In genomic region chr19:2636142-2636896, GRCh38 we compare ENCODE assay signal across 2 cellular contexts.
TF ChIP-seq lines count a peak whose summit lies in the region.

No MANE protein-coding gene starts in this region.

TF ChIP-seq in IMR-90, 13 proteins besides CTCF, POLR2A, EP300 and RAD21:
- no peak for TF ChIP-seq CHD1 (IDR thresholded peaks at IDR 0.05; ENCODE audit: low read depth, low read length)
- no peak for TF ChIP-seq RFX5 (IDR thresholded peaks at IDR 0.05; ENCODE audit: low read depth, low read length)
- TF ChIP-seq SMC3 (IDR thresholded peaks at IDR 0.05; ENCODE audit: low read depth, low read length), result no peak
- TF ChIP-seq ELK1 (IDR thresholded peaks at IDR 0.05; ENCODE audit: borderline replicate concordance, low read depth, low read length), result no peak
- no peak for TF ChIP-seq BHLHE40 (IDR thresholded peaks at IDR 0.05; ENCODE audit: low read depth, low read length)
- no peak for TF ChIP-seq MAFK (IDR thresholded peaks at IDR 0.05; ENCODE audit: low read depth, low read length)
- TF ChIP-seq NFE2L2 (IDR thresholded peaks at IDR 0.05; ENCODE audit: low read depth, low read length), result no peak
- no peak for TF ChIP-seq MAZ (IDR thresholded peaks at IDR 0.05; ENCODE audit: borderline replicate concordance, low read depth, low read length)
- TF ChIP-seq MXI1 (IDR thresholded peaks at IDR 0.05; ENCODE audit: borderline replicate concordance, low read depth, low read length), result no peak
- no peak for TF ChIP-seq USF2 (IDR thresholded peaks at IDR 0.05; ENCODE audit: low read depth, low read length)
- TF ChIP-seq FOS (IDR thresholded peaks at IDR 0.05; ENCODE audit: low read depth, low read length), result no peak
- no peak for TF ChIP-seq RCOR1 (IDR thresholded peaks at IDR 0.05; ENCODE audit: insufficient replicate concordance, low read length)
- no peak for TF ChIP-seq CEBPB (IDR thresholded peaks at IDR 0.05; ENCODE audit: low read depth, low read length)
TF ChIP-seq in IMR-90: peak in this region for 0.

TF ChIP-seq in GM12878, 131 proteins besides CTCF, POLR2A, EP300 and RAD21:
- TF ChIP-seq HSF1 (IDR thresholded peaks at IDR 0.05; ENCODE audit: low read depth, low read length) (no peak), YBX1 (IDR thresholded peaks at IDR 0.05) (no peak), SP1 (IDR thresholded peaks at IDR 0.05; ENCODE audit: low read depth, low read length) (no peak), RELB (IDR thresholded peaks at IDR 0.05; ENCODE audit: low read depth) (no peak), BACH1 (IDR thresholded peaks at IDR 0.05; ENCODE audit: borderline replicate concordance) (no peak), ZBTB11 (CRISPR knock-in tag; IDR thresholded peaks at IDR 0.05) (no peak), SPI1 (IDR thresholded peaks at IDR 0.05; ENCODE audit: borderline replicate concordance, insufficient read depth, low read depth, low read length) (no peak), ESRRA (IDR thresholded peaks at IDR 0.05; ENCODE audit: low read length) (no peak), TARDBP (IDR thresholded peaks at IDR 0.05; ENCODE audit: borderline replicate concordance) (no peak), ZBTB4 (CRISPR knock-in tag; IDR thresholded peaks at IDR 0.05) (no peak), ZNF217 (IDR thresholded peaks at IDR 0.05) (no peak), ASH2L (IDR thresholded peaks at IDR 0.05; ENCODE audit: borderline replicate concordance, low read depth) (no peak), NR2F1 (conservative IDR thresholded peaks at IDR 0.05) (no peak), CHD1 (IDR thresholded peaks at IDR 0.05; ENCODE audit: low read depth, low read length) (no peak), ZNF687 (IDR thresholded peaks at IDR 0.05) (no peak)
